1 cellular context compared by ENCODE assay signal in the genomic region with DNA sequence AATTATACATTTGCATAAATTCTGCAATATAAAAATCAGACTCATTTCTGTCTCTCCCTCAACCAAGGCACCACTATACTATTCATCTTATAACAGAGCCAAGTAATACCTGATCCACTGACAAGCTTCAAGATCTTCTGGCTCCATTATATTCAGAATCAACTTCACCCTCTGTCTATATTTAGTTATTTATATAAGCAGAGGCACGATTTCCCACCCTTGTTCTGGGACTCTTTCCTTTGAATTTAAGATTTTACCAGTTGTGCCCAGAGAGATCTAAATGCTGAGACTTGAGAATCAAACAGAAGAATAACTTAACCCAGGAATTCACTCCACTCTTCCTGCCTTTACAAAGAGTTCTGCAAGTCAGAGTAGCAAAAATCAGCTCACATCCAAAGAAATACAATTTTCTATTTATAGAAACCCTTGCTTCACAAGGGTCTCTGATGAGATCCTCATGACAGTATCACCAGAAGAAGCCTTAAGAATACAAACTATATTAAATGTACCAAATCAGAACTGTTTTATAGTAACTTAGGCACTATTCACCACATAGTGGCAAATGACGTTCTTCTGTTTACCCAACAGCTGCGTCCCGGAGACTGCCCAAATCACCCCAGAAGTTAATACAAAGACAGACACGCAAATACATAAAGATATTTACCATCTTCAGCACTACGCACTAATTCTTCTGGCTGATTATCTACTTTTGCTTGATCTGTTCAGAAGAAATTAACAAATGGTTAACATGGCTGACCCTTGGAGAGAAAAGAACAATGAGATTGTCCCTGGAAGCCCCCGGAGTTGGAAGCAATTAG.
TF ChIP-seq lines count a peak whose summit lies in the region.

No MANE protein-coding gene starts in this region.

TF ChIP-seq in H1, 55 proteins besides CTCF, POLR2A, EP300 and RAD21:
- no peak for TF ChIP-seq JUND (IDR thresholded peaks at IDR 0.05; ENCODE audit: low read length)
- no peak for TF ChIP-seq TCF12 (IDR thresholded peaks at IDR 0.05; ENCODE audit: low read depth, low read length)
- no peak for TF ChIP-seq RBBP5 (IDR thresholded peaks at IDR 0.05; ENCODE audit: borderline replicate concordance, low read depth, low read length)
- TF ChIP-seq TEAD4 (IDR thresholded peaks at IDR 0.05; ENCODE audit: low read depth, low read length): no peak
- no peak for TF ChIP-seq SIRT6 (IDR thresholded peaks at IDR 0.05; ENCODE audit: low read length)
- TF ChIP-seq TBP (IDR thresholded peaks at IDR 0.05; ENCODE audit: low read depth, low read length): no peak
- no peak for TF ChIP-seq HDAC6 (IDR thresholded peaks at IDR 0.05; ENCODE audit: low read depth, low read length)
